In the genomic region with DNA sequence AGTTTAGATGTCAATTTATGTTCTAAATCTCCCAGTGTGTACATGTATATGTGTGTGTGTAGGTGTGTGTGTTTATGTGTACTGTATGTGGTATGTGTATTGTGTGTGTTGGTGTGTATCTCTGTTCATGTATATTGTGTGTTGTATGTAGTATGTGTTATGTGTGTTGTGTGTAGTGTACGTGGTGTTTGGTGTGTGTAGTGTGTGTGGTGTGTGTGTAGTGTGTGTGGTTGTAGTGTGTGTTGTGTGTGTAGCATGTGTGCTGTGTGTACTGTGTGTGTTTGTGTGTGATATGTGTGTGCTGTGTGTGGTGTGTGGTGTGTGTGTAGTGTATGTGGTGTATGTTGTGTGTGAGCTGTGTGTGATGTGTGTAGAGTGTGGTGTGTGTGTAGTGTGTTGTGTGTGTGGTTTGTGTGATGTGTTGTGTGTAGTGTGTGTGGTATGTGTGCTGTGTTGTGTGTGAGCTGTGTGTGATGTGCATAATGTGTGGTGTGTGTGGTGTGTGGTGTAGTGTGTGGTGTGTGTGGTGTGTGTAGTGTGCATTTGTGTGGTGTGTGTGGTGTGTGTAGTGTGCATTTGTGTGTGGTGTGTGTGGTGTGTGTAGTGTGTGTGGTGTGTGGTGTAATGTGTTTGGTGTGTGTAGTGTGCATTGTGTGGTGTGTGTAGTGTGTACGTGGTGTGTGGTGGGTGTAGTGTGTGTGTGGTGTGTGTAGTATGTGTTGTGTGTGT, we compare ENCODE assay signal across 1 cellular context.
TF ChIP-seq lines count a peak whose summit lies in the region.

No MANE protein-coding gene starts in this region.

TF ChIP-seq in HepG2, 621 proteins besides CTCF, POLR2A, EP300 and RAD21 (continued from another document and continues in another):
- TF ChIP-seq, protein P1, sequence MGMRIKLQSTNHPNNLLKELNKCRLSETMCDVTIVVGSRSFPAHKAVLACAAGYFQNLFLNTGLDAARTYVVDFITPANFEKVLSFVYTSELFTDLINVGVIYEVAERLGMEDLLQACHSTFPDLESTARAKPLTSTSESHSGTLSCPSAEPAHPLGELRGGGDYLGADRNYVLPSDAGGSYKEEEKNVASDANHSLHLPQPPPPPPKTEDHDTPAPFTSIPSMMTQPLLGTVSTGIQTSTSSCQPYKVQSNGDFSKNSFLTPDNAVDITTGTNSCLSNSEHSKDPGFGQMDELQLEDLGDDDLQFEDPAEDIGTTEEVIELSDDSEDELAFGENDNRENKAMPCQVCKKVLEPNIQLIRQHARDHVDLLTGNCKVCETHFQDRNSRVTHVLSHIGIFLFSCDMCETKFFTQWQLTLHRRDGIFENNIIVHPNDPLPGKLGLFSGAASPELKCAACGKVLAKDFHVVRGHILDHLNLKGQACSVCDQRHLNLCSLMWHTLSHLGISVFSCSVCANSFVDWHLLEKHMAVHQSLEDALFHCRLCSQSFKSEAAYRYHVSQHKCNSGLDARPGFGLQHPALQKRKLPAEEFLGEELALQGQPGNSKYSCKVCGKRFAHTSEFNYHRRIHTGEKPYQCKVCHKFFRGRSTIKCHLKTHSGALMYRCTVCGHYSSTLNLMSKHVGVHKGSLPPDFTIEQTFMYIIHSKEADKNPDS (CRISPR knock-in tag; IDR thresholded peaks at IDR 0.05): no peak
- TF ChIP-seq ZNF121 (CRISPR knock-in tag; IDR thresholded peaks at IDR 0.05) (no peak), RNF2 (conservative IDR thresholded peaks at IDR 0.05; ENCODE audit: low read depth) (no peak), HOXA3 (CRISPR knock-in tag; IDR thresholded peaks at IDR 0.05) (no peak), NBN (conservative IDR thresholded peaks at IDR 0.05) (peak; percentile 94; the same call in 1 of the 2 replicates), SALL1 (CRISPR knock-in tag; IDR thresholded peaks at IDR 0.05) (no peak), TBX3 (IDR thresholded peaks at IDR 0.05; ENCODE audit: borderline replicate concordance) (0 out of 2 replicates have a peak, but pooled peaks have one; percentile 21), ZFP82 (CRISPR knock-in tag; IDR thresholded peaks at IDR 0.05; ENCODE audit: borderline replicate concordance) (no peak), CC2D1A (CRISPR knock-in tag; IDR thresholded peaks at IDR 0.05) (no peak), MTA1 (CRISPR knock-in tag; IDR thresholded peaks at IDR 0.05; ENCODE audit: borderline replicate concordance) (peak; percentile 54; the same call in 1 of the 2 replicates), MEIS1 (CRISPR knock-in tag; IDR thresholded peaks at IDR 0.05; ENCODE audit: borderline replicate concordance) (no peak), KDM5A (IDR thresholded peaks at IDR 0.05; ENCODE audit: borderline replicate concordance, low read length) (no peak), ZNF451 (CRISPR knock-in tag; IDR thresholded peaks at IDR 0.05) (no peak), ZNF761 (CRISPR knock-in tag; conservative IDR thresholded peaks at IDR 0.05) (no peak), NCOR1 (IDR thresholded peaks at IDR 0.05; ENCODE audit: borderline replicate concordance, low read length) (no peak), ZNF232 (CRISPR knock-in tag; IDR thresholded peaks at IDR 0.05; ENCODE audit: borderline replicate concordance) (no peak), ATM (IDR thresholded peaks at IDR 0.05; ENCODE audit: borderline replicate concordance) (peak; percentile 51; the same call in 1 of the 2 replicates), ZNF143 (CRISPR knock-in tag; IDR thresholded peaks at IDR 0.05) (no peak), ZMYM4 (CRISPR knock-in tag; IDR thresholded peaks at IDR 0.05) (no peak), TCF7L2 (IDR thresholded peaks at IDR 0.05; ENCODE audit: low read depth, low read length) (no peak), MAFG (CRISPR knock-in tag; IDR thresholded peaks at IDR 0.05) (no peak), FOXA3 (CRISPR knock-in tag; IDR thresholded peaks at IDR 0.05) (no peak), DR1 (CRISPR knock-in tag; IDR thresholded peaks at IDR 0.05) (no peak), FOXA1 (IDR thresholded peaks at IDR 0.05) (peak; percentile 45; the same call in 1 of the 2 replicates), FOXA1 (CRISPR knock-in tag; IDR thresholded peaks at IDR 0.05) (no peak), XBP1 (CRISPR knock-in tag; IDR thresholded peaks at IDR 0.05) (no peak), SOX13 (IDR thresholded peaks at IDR 0.05) (no peak), SOX13 (CRISPR knock-in tag; conservative IDR thresholded peaks at IDR 0.05 in 1 of 2, IDR thresholded peaks at IDR 0.05 in 1 of 2) (no peak)
- TF ChIP-seq, protein P2, sequence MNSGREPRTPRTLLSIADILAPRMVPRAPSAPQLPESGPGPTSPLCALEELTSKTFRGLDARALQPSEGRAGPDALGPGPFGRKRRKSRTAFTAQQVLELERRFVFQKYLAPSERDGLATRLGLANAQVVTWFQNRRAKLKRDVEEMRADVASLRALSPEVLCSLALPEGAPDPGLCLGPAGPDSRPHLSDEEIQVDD (CRISPR knock-in tag; IDR thresholded peaks at IDR 0.05; ENCODE audit: borderline replicate concordance): no peak
- TF ChIP-seq, protein P3, sequence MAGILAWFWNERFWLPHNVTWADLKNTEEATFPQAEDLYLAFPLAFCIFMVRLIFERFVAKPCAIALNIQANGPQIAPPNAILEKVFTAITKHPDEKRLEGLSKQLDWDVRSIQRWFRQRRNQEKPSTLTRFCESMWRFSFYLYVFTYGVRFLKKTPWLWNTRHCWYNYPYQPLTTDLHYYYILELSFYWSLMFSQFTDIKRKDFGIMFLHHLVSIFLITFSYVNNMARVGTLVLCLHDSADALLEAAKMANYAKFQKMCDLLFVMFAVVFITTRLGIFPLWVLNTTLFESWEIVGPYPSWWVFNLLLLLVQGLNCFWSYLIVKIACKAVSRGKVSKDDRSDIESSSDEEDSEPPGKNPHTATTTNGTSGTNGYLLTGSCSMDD (CRISPR knock-in tag; IDR thresholded peaks at IDR 0.05): no peak
- TF ChIP-seq, protein P4, sequence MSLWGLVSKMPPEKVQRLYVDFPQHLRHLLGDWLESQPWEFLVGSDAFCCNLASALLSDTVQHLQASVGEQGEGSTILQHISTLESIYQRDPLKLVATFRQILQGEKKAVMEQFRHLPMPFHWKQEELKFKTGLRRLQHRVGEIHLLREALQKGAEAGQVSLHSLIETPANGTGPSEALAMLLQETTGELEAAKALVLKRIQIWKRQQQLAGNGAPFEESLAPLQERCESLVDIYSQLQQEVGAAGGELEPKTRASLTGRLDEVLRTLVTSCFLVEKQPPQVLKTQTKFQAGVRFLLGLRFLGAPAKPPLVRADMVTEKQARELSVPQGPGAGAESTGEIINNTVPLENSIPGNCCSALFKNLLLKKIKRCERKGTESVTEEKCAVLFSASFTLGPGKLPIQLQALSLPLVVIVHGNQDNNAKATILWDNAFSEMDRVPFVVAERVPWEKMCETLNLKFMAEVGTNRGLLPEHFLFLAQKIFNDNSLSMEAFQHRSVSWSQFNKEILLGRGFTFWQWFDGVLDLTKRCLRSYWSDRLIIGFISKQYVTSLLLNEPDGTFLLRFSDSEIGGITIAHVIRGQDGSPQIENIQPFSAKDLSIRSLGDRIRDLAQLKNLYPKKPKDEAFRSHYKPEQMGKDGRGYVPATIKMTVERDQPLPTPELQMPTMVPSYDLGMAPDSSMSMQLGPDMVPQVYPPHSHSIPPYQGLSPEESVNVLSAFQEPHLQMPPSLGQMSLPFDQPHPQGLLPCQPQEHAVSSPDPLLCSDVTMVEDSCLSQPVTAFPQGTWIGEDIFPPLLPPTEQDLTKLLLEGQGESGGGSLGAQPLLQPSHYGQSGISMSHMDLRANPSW (CRISPR knock-in tag; IDR thresholded peaks at IDR 0.05; ENCODE audit: borderline replicate concordance): no peak
- TF ChIP-seq, protein P5, sequence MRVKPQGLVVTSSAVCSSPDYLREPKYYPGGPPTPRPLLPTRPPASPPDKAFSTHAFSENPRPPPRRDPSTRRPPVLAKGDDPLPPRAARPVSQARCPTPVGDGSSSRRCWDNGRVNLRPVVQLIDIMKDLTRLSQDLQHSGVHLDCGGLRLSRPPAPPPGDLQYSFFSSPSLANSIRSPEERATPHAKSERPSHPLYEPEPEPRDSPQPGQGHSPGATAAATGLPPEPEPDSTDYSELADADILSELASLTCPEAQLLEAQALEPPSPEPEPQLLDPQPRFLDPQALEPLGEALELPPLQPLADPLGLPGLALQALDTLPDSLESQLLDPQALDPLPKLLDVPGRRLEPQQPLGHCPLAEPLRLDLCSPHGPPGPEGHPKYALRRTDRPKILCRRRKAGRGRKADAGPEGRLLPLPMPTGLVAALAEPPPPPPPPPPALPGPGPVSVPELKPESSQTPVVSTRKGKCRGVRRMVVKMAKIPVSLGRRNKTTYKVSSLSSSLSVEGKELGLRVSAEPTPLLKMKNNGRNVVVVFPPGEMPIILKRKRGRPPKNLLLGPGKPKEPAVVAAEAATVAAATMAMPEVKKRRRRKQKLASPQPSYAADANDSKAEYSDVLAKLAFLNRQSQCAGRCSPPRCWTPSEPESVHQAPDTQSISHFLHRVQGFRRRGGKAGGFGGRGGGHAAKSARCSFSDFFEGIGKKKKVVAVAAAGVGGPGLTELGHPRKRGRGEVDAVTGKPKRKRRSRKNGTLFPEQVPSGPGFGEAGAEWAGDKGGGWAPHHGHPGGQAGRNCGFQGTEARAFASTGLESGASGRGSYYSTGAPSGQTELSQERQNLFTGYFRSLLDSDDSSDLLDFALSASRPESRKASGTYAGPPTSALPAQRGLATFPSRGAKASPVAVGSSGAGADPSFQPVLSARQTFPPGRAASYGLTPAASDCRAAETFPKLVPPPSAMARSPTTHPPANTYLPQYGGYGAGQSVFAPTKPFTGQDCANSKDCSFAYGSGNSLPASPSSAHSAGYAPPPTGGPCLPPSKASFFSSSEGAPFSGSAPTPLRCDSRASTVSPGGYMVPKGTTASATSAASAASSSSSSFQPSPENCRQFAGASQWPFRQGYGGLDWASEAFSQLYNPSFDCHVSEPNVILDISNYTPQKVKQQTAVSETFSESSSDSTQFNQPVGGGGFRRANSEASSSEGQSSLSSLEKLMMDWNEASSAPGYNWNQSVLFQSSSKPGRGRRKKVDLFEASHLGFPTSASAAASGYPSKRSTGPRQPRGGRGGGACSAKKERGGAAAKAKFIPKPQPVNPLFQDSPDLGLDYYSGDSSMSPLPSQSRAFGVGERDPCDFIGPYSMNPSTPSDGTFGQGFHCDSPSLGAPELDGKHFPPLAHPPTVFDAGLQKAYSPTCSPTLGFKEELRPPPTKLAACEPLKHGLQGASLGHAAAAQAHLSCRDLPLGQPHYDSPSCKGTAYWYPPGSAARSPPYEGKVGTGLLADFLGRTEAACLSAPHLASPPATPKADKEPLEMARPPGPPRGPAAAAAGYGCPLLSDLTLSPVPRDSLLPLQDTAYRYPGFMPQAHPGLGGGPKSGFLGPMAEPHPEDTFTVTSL (CRISPR knock-in tag; IDR thresholded peaks at IDR 0.05; ENCODE audit: borderline replicate concordance): no peak
- TF ChIP-seq, protein P6, sequence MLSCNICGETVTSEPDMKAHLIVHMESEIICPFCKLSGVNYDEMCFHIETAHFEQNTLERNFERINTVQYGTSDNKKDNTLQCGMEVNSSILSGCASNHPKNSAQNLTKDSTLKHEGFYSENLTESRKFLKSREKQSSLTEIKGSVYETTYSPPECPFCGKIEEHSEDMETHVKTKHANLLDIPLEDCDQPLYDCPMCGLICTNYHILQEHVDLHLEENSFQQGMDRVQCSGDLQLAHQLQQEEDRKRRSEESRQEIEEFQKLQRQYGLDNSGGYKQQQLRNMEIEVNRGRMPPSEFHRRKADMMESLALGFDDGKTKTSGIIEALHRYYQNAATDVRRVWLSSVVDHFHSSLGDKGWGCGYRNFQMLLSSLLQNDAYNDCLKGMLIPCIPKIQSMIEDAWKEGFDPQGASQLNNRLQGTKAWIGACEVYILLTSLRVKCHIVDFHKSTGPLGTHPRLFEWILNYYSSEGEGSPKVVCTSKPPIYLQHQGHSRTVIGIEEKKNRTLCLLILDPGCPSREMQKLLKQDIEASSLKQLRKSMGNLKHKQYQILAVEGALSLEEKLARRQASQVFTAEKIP (CRISPR knock-in tag; IDR thresholded peaks at IDR 0.05; ENCODE audit: borderline replicate concordance): no peak
- TF ChIP-seq, protein P7, sequence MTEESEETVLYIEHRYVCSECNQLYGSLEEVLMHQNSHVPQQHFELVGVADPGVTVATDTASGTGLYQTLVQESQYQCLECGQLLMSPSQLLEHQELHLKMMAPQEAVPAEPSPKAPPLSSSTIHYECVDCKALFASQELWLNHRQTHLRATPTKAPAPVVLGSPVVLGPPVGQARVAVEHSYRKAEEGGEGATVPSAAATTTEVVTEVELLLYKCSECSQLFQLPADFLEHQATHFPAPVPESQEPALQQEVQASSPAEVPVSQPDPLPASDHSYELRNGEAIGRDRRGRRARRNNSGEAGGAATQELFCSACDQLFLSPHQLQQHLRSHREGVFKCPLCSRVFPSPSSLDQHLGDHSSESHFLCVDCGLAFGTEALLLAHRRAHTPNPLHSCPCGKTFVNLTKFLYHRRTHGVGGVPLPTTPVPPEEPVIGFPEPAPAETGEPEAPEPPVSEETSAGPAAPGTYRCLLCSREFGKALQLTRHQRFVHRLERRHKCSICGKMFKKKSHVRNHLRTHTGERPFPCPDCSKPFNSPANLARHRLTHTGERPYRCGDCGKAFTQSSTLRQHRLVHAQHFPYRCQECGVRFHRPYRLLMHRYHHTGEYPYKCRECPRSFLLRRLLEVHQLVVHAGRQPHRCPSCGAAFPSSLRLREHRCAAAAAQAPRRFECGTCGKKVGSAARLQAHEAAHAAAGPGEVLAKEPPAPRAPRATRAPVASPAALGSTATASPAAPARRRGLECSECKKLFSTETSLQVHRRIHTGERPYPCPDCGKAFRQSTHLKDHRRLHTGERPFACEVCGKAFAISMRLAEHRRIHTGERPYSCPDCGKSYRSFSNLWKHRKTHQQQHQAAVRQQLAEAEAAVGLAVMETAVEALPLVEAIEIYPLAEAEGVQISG (CRISPR knock-in tag; IDR thresholded peaks at IDR 0.05): no peak
- TF ChIP-seq, protein P8, sequence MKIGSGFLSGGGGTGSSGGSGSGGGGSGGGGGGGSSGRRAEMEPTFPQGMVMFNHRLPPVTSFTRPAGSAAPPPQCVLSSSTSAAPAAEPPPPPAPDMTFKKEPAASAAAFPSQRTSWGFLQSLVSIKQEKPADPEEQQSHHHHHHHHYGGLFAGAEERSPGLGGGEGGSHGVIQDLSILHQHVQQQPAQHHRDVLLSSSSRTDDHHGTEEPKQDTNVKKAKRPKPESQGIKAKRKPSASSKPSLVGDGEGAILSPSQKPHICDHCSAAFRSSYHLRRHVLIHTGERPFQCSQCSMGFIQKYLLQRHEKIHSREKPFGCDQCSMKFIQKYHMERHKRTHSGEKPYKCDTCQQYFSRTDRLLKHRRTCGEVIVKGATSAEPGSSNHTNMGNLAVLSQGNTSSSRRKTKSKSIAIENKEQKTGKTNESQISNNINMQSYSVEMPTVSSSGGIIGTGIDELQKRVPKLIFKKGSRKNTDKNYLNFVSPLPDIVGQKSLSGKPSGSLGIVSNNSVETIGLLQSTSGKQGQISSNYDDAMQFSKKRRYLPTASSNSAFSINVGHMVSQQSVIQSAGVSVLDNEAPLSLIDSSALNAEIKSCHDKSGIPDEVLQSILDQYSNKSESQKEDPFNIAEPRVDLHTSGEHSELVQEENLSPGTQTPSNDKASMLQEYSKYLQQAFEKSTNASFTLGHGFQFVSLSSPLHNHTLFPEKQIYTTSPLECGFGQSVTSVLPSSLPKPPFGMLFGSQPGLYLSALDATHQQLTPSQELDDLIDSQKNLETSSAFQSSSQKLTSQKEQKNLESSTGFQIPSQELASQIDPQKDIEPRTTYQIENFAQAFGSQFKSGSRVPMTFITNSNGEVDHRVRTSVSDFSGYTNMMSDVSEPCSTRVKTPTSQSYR (CRISPR knock-in tag; IDR thresholded peaks at IDR 0.05; ENCODE audit: borderline replicate concordance): no peak
